12 cellular contexts compared by ENCODE assay signal in genomic region chr2:228731517-228731916, GRCh38.
DNase-seq lines count a peak whose midpoint lies in the region; TF ChIP-seq lines count a peak whose summit lies in the region.
"Had no signal": no experiment of that assay in that cellular context is flagged by ENCODE, and none has a peak within 500 bp of the region (broad histone marks: within the 10 kb centered on the region; RNA-seq: fewer than 3 reads in every experiment).

No MANE protein-coding gene starts in this region.

- DNase-seq in HCEC 1CT (peak; percentile 70), amniotic epithelial cell (ENCODE audit: low read depth) (peak; percentile 89), foreskin melanocyte (peak; percentile 3), stromal cell of bone marrow (ENCODE audit: low read depth) (peak; percentile 31), HEK293T (ENCODE audit: extremely low spot score) (no peak), NCI-H446 (lab: John Stamatoyannopoulos, UW) (no peak)
- no peak for DNase-seq in activated CD4-positive, alpha-beta memory T cell treated with anti-CD3 and anti-CD28 coated beads, Interleukin-2, amount 10 ng/mL, durations not matched to agents 7 days and 5 days
- DNase-seq in stimulated activated naive CD4-positive, alpha-beta T cell (lab: John Stamatoyannopoulos, UW), result no peak
- DNase-seq: activated CD4-positive, alpha-beta T cell treated with anti-CD3 and anti-CD28 coated beads for 36 hours; NCI-H1105 treated with DMSO at 0.1 percent for 48 hours; NCI-H82 had no signal

- POLR2A ChIA-PET in HEK293T (lab: Yijun Ruan, JAX), result no interaction called here
- POLR2A ChIA-PET in activated CD4-positive, alpha-beta memory T cell treated with anti-CD3 and anti-CD28 coated beads, Interleukin-2, amount 10 ng/mL, durations not matched to agents 7 days and 5 days (lab: Charles Lee), result no interaction called here

- H3K4me1 Mint-ChIP-seq in activated CD4-positive, alpha-beta memory T cell treated with anti-CD3 and anti-CD28 coated beads, Interleukin-2, amount 10 ng/mL, durations not matched to agents 7 days and 5 days, result no peaks in the 10 kb centered on the region
- H3K4me1 Mint-ChIP-seq: activated CD4-positive, alpha-beta T cell treated with anti-CD3 and anti-CD28 coated beads for 36 hours had no signal

- peaks cover 2% of the 10 kb centered on the region for H3K9me3 Mint-ChIP-seq in activated CD4-positive, alpha-beta memory T cell treated with anti-CD3 and anti-CD28 coated beads, Interleukin-2, amount 10 ng/mL, durations not matched to agents 7 days and 5 days
- H3K9me3 Mint-ChIP-seq: activated T-helper 2 cell treated with anti-CD3 and anti-CD28 coated beads, Interferon-gamma antibody, Interleukin-2, Interleukin-4, amounts not matched to agents 10 μg/mL and 5 μg/mL and 100 μg/mL, durations not matched to agents 14 hours and 24 hours and 36 hours had no signal

- CTCF ChIA-PET in HEK293T (lab: Yijun Ruan, JAX), result no interaction called here
- CTCF ChIA-PET in activated CD4-positive, alpha-beta memory T cell treated with anti-CD3 and anti-CD28 coated beads, Interleukin-2, amount 10 ng/mL, durations not matched to agents 7 days and 5 days (lab: Charles Lee), result no interaction called here

- no peak overlapping the region for H3K4me3 Mint-ChIP-seq in activated CD4-positive, alpha-beta memory T cell treated with anti-CD3 and anti-CD28 coated beads, Interleukin-2, amount 10 ng/mL, durations not matched to agents 7 days and 5 days
- H3K4me3 Mint-ChIP-seq: activated CD4-positive, alpha-beta T cell treated with anti-CD3 and anti-CD28 coated beads for 36 hours had no signal

- H3K27me3 Mint-ChIP-seq in activated CD4-positive, alpha-beta memory T cell treated with anti-CD3 and anti-CD28 coated beads, Interleukin-2, amount 10 ng/mL, durations not matched to agents 7 days and 5 days, result no peaks in the 10 kb centered on the region
- H3K27me3 Mint-ChIP-seq: activated CD4-positive, alpha-beta T cell treated with anti-CD3 and anti-CD28 coated beads for 36 hours had no signal

- H3K36me3 Mint-ChIP-seq in activated CD4-positive, alpha-beta memory T cell treated with anti-CD3 and anti-CD28 coated beads, Interleukin-2, amount 10 ng/mL, durations not matched to agents 7 days and 5 days (ENCODE audit: low read depth), result no peaks in the 10 kb centered on the region

- H3K27ac Mint-ChIP-seq in activated CD4-positive, alpha-beta memory T cell treated with anti-CD3 and anti-CD28 coated beads, Interleukin-2, amount 10 ng/mL, durations not matched to agents 7 days and 5 days, result no peak overlapping the region
- H3K27ac Mint-ChIP-seq: activated CD4-positive, alpha-beta T cell treated with anti-CD3 and anti-CD28 coated beads for 36 hours; activated T-helper 2 cell treated with anti-CD3 and anti-CD28 coated beads, Interferon-gamma antibody, Interleukin-2, Interleukin-4, amounts not matched to agents 10 μg/mL and 5 μg/mL and 100 μg/mL, durations not matched to agents 14 hours and 24 hours and 36 hours had no signal

TF ChIP-seq in HEK293T, 16 proteins besides CTCF, POLR2A, EP300 and RAD21:
- TF ChIP-seq ZNF384 (IDR thresholded peaks at IDR 0.05), result no peak
- TF ChIP-seq FOXM1 (IDR thresholded peaks at IDR 0.05; ENCODE audit: borderline replicate concordance), result no peak
- no peak for TF ChIP-seq SP1 (IDR thresholded peaks at IDR 0.05)
- TF ChIP-seq LEF1 (IDR thresholded peaks at IDR 0.05; ENCODE audit: borderline replicate concordance), result no peak
- TF ChIP-seq ARNT (IDR thresholded peaks at IDR 0.05), result no peak
- no peak for TF ChIP-seq FOXK2 (IDR thresholded peaks at IDR 0.05)
- no peak for TF ChIP-seq L3MBTL2 (conservative IDR thresholded peaks at IDR 0.05)
- TF ChIP-seq NFRKB (IDR thresholded peaks at IDR 0.05), result no peak

Comparison
In these comparisons a context has a peak if more than half of its experiments do, and no peak if none do; other contexts are left out.
1. DNase-seq: peak in HCEC 1CT (single experiment), amniotic epithelial cell (single experiment), foreskin melanocyte (single experiment) and stromal cell of bone marrow (single experiment); none in HEK293T (single experiment), activated CD4-positive, alpha-beta memory T cell treated with anti-CD3 and anti-CD28 coated beads, Interleukin-2, amount 10 ng/mL, durations not matched to agents 7 days and 5 days (single experiment), NCI-H446 (0 of 2) and stimulated activated naive CD4-positive, alpha-beta T cell (0 of 6).